Comparison of ENCODE assay signal across 8 cellular contexts in the genomic region with DNA sequence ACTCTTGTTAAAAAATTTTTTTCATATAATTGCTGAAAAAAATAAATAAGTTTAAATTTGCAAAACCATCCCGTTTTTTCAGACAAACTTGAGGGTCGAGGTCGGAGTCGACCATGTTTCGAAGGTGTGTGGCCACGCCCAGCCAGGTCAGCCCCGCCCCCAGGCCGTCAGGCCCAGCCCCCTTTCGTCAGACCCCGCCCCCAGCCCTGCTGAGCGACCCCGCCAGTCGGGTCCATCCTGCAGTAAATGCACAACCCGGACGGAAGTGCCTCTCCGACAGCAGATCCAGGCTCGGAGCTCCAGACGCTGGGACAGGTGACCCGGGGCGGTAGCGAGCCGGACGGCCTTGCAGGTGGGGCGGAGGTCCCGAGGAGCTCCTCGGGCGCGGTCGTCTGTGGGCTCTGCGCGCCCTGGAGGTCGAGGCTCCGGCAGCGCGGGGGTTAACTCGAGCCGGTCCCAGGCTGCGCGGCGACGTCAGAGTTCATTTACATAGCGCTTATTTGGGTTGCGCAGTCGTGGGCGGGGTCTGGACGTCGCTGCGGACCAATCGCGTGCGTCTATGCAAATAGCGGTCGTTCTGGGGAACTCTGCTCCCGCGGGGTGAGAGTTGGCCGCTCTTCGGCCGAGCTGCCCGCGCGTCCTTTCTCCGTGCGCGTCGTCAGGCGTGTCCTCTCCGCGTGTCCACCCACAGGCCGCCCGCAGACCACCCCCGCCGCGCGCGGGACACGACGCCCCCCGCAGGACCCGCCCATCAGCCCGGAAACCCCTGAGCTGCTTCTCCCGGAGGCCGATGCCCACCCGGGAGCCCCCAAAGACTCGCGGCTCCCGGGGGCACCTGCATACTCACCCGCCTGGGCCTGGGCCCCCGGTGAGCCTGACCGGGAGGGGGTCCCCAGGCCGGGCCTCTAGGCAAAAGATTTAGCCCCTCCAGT. TPM values are rescaled to one million over a fixed set of nuclear protein-coding genes. Genes with fewer than 3 reads are reported as not detected.
A peak's percentile ranks its signal among the peaks of the same experiment; 100 is the strongest.
DNase-seq lines count a peak whose midpoint lies in the region; ATAC-seq and TF ChIP-seq lines count a peak whose summit lies in the region.

TSS of gene OCEL1 (plus strand) at position 225 of the 932 bp plus-strand sequence. CDS start at position 247, 22 bp downstream.

- peak within 1 kb of the TSS; percentile 92 for H3K27ac Mint-ChIP-seq in activated naive CD8-positive, alpha-beta T cell treated with anti-CD3 and anti-CD28 coated beads for 36 hours
- peak within 1 kb of the TSS; percentile 95 for H3K27ac Mint-ChIP-seq in osteocyte (ENCODE audit: unreplicated experiment)

- H3K4me3 ChIP-seq in GM12865 (ENCODE audit: low read depth, low read length), result peak within 1 kb of the TSS; percentile 76
- H3K4me3 ChIP-seq in SU-DHL-6 (ENCODE audit: insufficient read depth, low read length, poor library complexity, severe bottlenecking), result peak within 1 kb of the TSS; percentile 65
- peak within 1 kb of the TSS; percentile 92 for H3K4me3 ChIP-seq in thymus (ENCODE audit: low read length)

- peak within 1 kb of the TSS; percentile 82 for H3K4me2 ChIP-seq in SU-DHL-6 (ENCODE audit: low read depth, low read length, poor library complexity, severe bottlenecking)

- no peaks in the 10 kb centered on the region for H3K36me3 ChIP-seq in SU-DHL-6 (ENCODE audit: low read length)
- peaks cover 6% of the 10 kb centered on the region for H3K36me3 ChIP-seq in thymus (ENCODE audit: control insufficient read depth, insufficient read depth)

- H3K27me3 Mint-ChIP-seq in activated naive CD8-positive, alpha-beta T cell treated with anti-CD3 and anti-CD28 coated beads for 36 hours, result no peaks in the 10 kb centered on the region
- no peaks in the 10 kb centered on the region for H3K27me3 Mint-ChIP-seq in osteocyte (ENCODE audit: unreplicated experiment)

- no peaks in the 10 kb centered on the region for H3K9me2 ChIP-seq in SU-DHL-6 (replicated peaks; ENCODE audit: insufficient read depth, low read length)

- peaks cover 4% of the 10 kb centered on the region for H3K4me1 Mint-ChIP-seq in activated naive CD8-positive, alpha-beta T cell treated with anti-CD3 and anti-CD28 coated beads for 36 hours
- H3K4me1 Mint-ChIP-seq in osteocyte (ENCODE audit: unreplicated experiment), result peaks cover 9% of the 10 kb centered on the region

- WGBS in thymus, result under 1% methylated on average over 90 of the region's 90 CpGs

- no peak for TF ChIP-seq CTCF in GM12865 (IDR thresholded peaks at IDR 0.05; ENCODE audit: insufficient read depth, low read depth, low read length, missing control alignments)
- no peak for TF ChIP-seq CTCF in SU-DHL-6 (IDR thresholded peaks at IDR 0.05; ENCODE audit: insufficient read depth, low read length, poor library complexity, severe bottlenecking)
- TF ChIP-seq CTCF in osteocyte (IDR thresholded peaks at IDR 0.05), result no peak

- DNase-seq in GM12865 (ENCODE audit: low read depth) (peak; percentile 99), NCI-H1417 (lab: John Stamatoyannopoulos, UW) (peak; percentile 91 to 98 (median 97)), head of caudate nucleus (peak; percentile 97 to 100 (median 99)), osteocyte (ENCODE audit: extremely low spot score, unreplicated experiment) (peak; percentile 98)
- peak; percentile 96 for DNase-seq in activated naive CD8-positive, alpha-beta T cell treated with anti-CD3 and anti-CD28 coated beads for 36 hours

- no peaks in the 10 kb centered on the region for H3K27me3 ChIP-seq in SU-DHL-6 (ENCODE audit: low read length)
- no peaks in the 10 kb centered on the region for H3K27me3 ChIP-seq in thymus (ENCODE audit: control insufficient read depth, insufficient read depth)

- H4K20me1 ChIP-seq in SU-DHL-6 (ENCODE audit: low read depth, low read length), result no peaks in the 10 kb centered on the region

- H3K27ac ChIP-seq in SU-DHL-6 (ENCODE audit: low read depth, low read length) (peak within 1 kb of the TSS; percentile 68), thymus (ENCODE audit: low read depth) (peak within 1 kb of the TSS; percentile 100)

- H3K4me1 ChIP-seq in thymus (ENCODE audit: control insufficient read depth, insufficient read depth, low read length), result no peaks in the 10 kb centered on the region

- peak; percentile 93 for ATAC-seq in HG02759 (IDR thresholded peaks at IDR 0.05; ENCODE audit: unreplicated experiment)

- H3K36me3 Mint-ChIP-seq in activated naive CD8-positive, alpha-beta T cell treated with anti-CD3 and anti-CD28 coated beads for 36 hours, result peaks cover 3% of the 10 kb centered on the region
- H3K36me3 Mint-ChIP-seq in osteocyte (ENCODE audit: unreplicated experiment), result peaks cover 2% of the 10 kb centered on the region

- peak within 1 kb of the TSS; percentile 75 for H3K9ac ChIP-seq in SU-DHL-6 (ENCODE audit: low read length)

- H2AFZ ChIP-seq in SU-DHL-6 (ENCODE audit: low read depth, low read length, severe bottlenecking), result peak within 1 kb of the TSS; percentile 77

- no peaks in the 10 kb centered on the region for H3F3A ChIP-seq in SU-DHL-6 (ENCODE audit: insufficient read depth)

- intact Hi-C loops in head of caudate nucleus (cut with DNase I), result loop anchor here (5.0 kb wide), 1 partner anchor 41 kb away; the partner anchor contains the start of gene BABAM1

- no peaks in the 10 kb centered on the region for H3K9me3 ChIP-seq in SU-DHL-6 (ENCODE audit: insufficient read depth, low read length)
- H3K9me3 ChIP-seq in thymus (ENCODE audit: control insufficient read depth), result no peaks in the 10 kb centered on the region

- H3K4me3 Mint-ChIP-seq in activated naive CD8-positive, alpha-beta T cell treated with anti-CD3 and anti-CD28 coated beads for 36 hours, result peak within 1 kb of the TSS; percentile 86
- peak within 1 kb of the TSS; percentile 91 for H3K4me3 Mint-ChIP-seq in osteocyte (ENCODE audit: unreplicated experiment)

- H3K79me2 ChIP-seq in SU-DHL-6 (ENCODE audit: insufficient read depth, low read length), result no peaks in the 10 kb centered on the region

- H3K9me3 Mint-ChIP-seq in activated naive CD8-positive, alpha-beta T cell treated with anti-CD3 and anti-CD28 coated beads for 36 hours, result no peaks in the 10 kb centered on the region
- no peaks in the 10 kb centered on the region for H3K9me3 Mint-ChIP-seq in osteocyte (ENCODE audit: unreplicated experiment)

RNA-seq across cellular contexts. Expression of gene OCEL1, which starts in this region (rescaled TPM):
- 10 to 100 TPM; 11.9 to 12.6 TPM for total RNA-seq in activated naive CD8-positive, alpha-beta T cell treated with anti-CD3 and anti-CD28 coated beads for 36 hours
- total RNA-seq in osteocyte, result 24.8 and 28.5 TPM in 2 replicates
- polyA plus RNA-seq in thymus, result 24.8 TPM

Comparison
In these comparisons a context has a peak if more than half of its experiments do, and no peak if none do; other contexts are left out.
1. Peak in every context shown above with its lines: DNase-seq, ATAC-seq, H3K4me3 ChIP-seq and H3K27ac ChIP-seq.